20 cellular contexts compared by ENCODE assay signal in genomic region chr14:84162658-84163057, GRCh38.
DNase-seq lines count a peak whose midpoint lies in the region; ATAC-seq and TF ChIP-seq lines count a peak whose summit lies in the region.
"Had no signal": no experiment of that assay in that cellular context is flagged by ENCODE, and none has a peak within 500 bp of the region (broad histone marks: within the 10 kb centered on the region; RNA-seq: fewer than 3 reads in every experiment).

No MANE protein-coding gene starts in this region.

- intact Hi-C loops in PC-9 (cut with micrococcal nuclease; ENCODE audit: unreplicated experiment): no loop called here

- H3K9me3 ChIP-seq in PC-9 (ENCODE audit: insufficient read depth, low read depth): no peaks in the 10 kb centered on the region
- H3K9me3 ChIP-seq: BLaER1 treated with 17β-estradiol and CSF1 and Interleukin-3, amounts not matched to agents 10 nM and 100 nM; Peyer's patch had no signal

- no TSS peak for BruUV-seq in PC-9 (replicated peaks; lab: Mats Ljungman, UMichigan)

- H3K9me3 Mint-ChIP-seq in GM23338 (no peaks in the 10 kb centered on the region), mesothelial cell of epicardium (no peaks in the 10 kb centered on the region)

- H3K36me3 ChIP-seq in GM23338 (ENCODE audit: insufficient read depth) (no peaks in the 10 kb centered on the region), PC-9 (ENCODE audit: low read depth) (no peaks in the 10 kb centered on the region)
- H3K36me3 ChIP-seq: BLaER1 treated with 17β-estradiol and CSF1 and Interleukin-3, amounts not matched to agents 10 nM and 100 nM; Peyer's patch had no signal

- H3K27ac Mint-ChIP-seq in GM23338 (no peak overlapping the region), mesothelial cell of epicardium (peak overlapping the region; percentile 49)
- H3K27ac Mint-ChIP-seq: CD8-positive, alpha-beta memory T cell; T-cell had no signal

- no peaks in the 10 kb centered on the region for H3K79me2 ChIP-seq in GM23338 (replicated peaks; ENCODE audit: insufficient read depth)
- no peaks in the 10 kb centered on the region for H3K79me2 ChIP-seq in PC-9 (ENCODE audit: low read depth)

- H3K4me2 ChIP-seq in GM23338 (no peak overlapping the region), PC-9 (no peak overlapping the region)
- H3K4me2 ChIP-seq: BLaER1 treated with 17β-estradiol and CSF1 and Interleukin-3, amounts not matched to agents 10 nM and 100 nM had no signal

- H3K4me3 ChIP-seq in GM23338 (no peak overlapping the region), PC-9 (no peak overlapping the region)
- H3K4me3 ChIP-seq: BLaER1 treated with 17β-estradiol and CSF1 and Interleukin-3, amounts not matched to agents 10 nM and 100 nM; Peyer's patch had no signal

- H3F3A ChIP-seq in GM23338 (replicated peaks; ENCODE audit: low read depth) (no peaks in the 10 kb centered on the region), PC-9 (ENCODE audit: insufficient read depth, low read depth) (no peaks in the 10 kb centered on the region)

- ATAC-seq in GM23338 (no peak), GM18861 (IDR thresholded peaks at IDR 0.05; ENCODE audit: unreplicated experiment) (no peak), HG03342 (IDR thresholded peaks at IDR 0.05; ENCODE audit: unreplicated experiment) (no peak)
- ATAC-seq: HCT116, SK-N-SH treated with all-trans-retinoic acid at 6 μM for 48 hours, T-cell had no signal

- H3K27me3 ChIP-seq in GM23338 (ENCODE audit: insufficient read depth): no peaks in the 10 kb centered on the region
- no peaks in the 10 kb centered on the region for H3K27me3 ChIP-seq in PC-9 (ENCODE audit: insufficient read depth, low read depth)
- H3K27me3 ChIP-seq: BLaER1 treated with 17β-estradiol and CSF1 and Interleukin-3, amounts not matched to agents 10 nM and 100 nM; Peyer's patch had no signal

- H3K27me3 Mint-ChIP-seq in GM23338 (ENCODE audit: insufficient read depth, low read depth, poor library complexity) (no peaks in the 10 kb centered on the region), mesothelial cell of epicardium (ENCODE audit: low read depth) (no peaks in the 10 kb centered on the region)
- H3K27me3 Mint-ChIP-seq: CD8-positive, alpha-beta memory T cell; T-cell had no signal

- H3K9me2 ChIP-seq in GM23338 (ENCODE audit: insufficient read depth) (no peaks in the 10 kb centered on the region), PC-9 (ENCODE audit: insufficient read depth) (no peaks in the 10 kb centered on the region)

- H2AFZ ChIP-seq in GM23338: 0 out of 2 replicates have a peak overlapping the region, but pooled peaks have one; percentile 20
- H2AFZ ChIP-seq in PC-9: no peak overlapping the region

- no peaks in the 10 kb centered on the region for H3K36me3 Mint-ChIP-seq in GM23338 (ENCODE audit: low read depth)
- H3K36me3 Mint-ChIP-seq in mesothelial cell of epicardium: no peaks in the 10 kb centered on the region
- H3K36me3 Mint-ChIP-seq: CD8-positive, alpha-beta memory T cell; T-cell had no signal

- H4K20me1 ChIP-seq in GM23338 (replicated peaks; ENCODE audit: insufficient read depth) (no peaks in the 10 kb centered on the region), PC-9 (ENCODE audit: insufficient read depth) (no peaks in the 10 kb centered on the region)
- H4K20me1 ChIP-seq: BLaER1 treated with 17β-estradiol and CSF1 and Interleukin-3, amounts not matched to agents 10 nM and 100 nM had no signal

- H3K4me1 Mint-ChIP-seq in GM23338: no peaks in the 10 kb centered on the region; the same call in 2 of the 3 replicates
- H3K4me1 Mint-ChIP-seq in mesothelial cell of epicardium: peaks cover 45% of the 10 kb centered on the region
- H3K4me1 Mint-ChIP-seq: CD8-positive, alpha-beta memory T cell; T-cell had no signal

- POLR2A ChIA-PET in PC-9 (lab: Charles Lee; ENCODE audit: unreplicated experiment): no interaction called here

- no peak overlapping the region for H3K27ac ChIP-seq in GM23338 (ENCODE audit: low read depth)
- no peak overlapping the region for H3K27ac ChIP-seq in PC-9
- H3K27ac ChIP-seq: BLaER1 treated with 17β-estradiol and CSF1 and Interleukin-3, amounts not matched to agents 10 nM and 100 nM; Peyer's patch had no signal

- H3K4me3 Mint-ChIP-seq in GM23338 (no peak overlapping the region), mesothelial cell of epicardium (no peak overlapping the region)
- H3K4me3 Mint-ChIP-seq: CD8-positive, alpha-beta memory T cell; T-cell had no signal

- DNase-seq in D341Med (ENCODE audit: low spot score) (peak; percentile 52), GM23338 (ENCODE audit: low spot score) (no peak), NCI-H82 (lab: John Stamatoyannopoulos, UW) (peak; percentile 78), mesothelial cell of epicardium (ENCODE audit: low spot score in 2 of 2, unreplicated experiment in 2 of 2) (no peak), PC-9 (no peak), medulla oblongata (ENCODE audit: extremely low spot score) (no peak)
- DNase-seq: CD8-positive, alpha-beta memory T cell; GDM1; GOT3; IMR-90; NCI-H2081; NCI-H510A; Peyer's patch; SHP77 treated with DMSO at 0.1 percent for 48 hours; T-cell had no signal

- no peak for TF ChIP-seq CTCF in GM23338 (conservative IDR thresholded peaks at IDR 0.05; ENCODE audit: low read depth in 2 of 2)
- no peak for TF ChIP-seq CTCF in mesothelial cell of epicardium (IDR thresholded peaks at IDR 0.05; ENCODE audit: unreplicated experiment)
- TF ChIP-seq CTCF in PC-9 (conservative IDR thresholded peaks at IDR 0.05): no peak

- CTCF ChIA-PET in PC-9 (lab: Charles Lee): no interaction called here

- H3K4me1 ChIP-seq in GM23338 (ENCODE audit: insufficient read depth) (no peaks in the 10 kb centered on the region), PC-9 (replicated peaks; ENCODE audit: insufficient read depth) (no peaks in the 10 kb centered on the region)
- H3K4me1 ChIP-seq: BLaER1 treated with 17β-estradiol and CSF1 and Interleukin-3, amounts not matched to agents 10 nM and 100 nM; Peyer's patch had no signal

TF ChIP-seq in GM23338, 12 proteins besides CTCF, POLR2A, EP300 and RAD21 (continues in another document):
- TF ChIP-seq REST (IDR thresholded peaks at IDR 0.05; ENCODE audit: unreplicated experiment): no peak

Comparison
In these comparisons a context has a peak if more than half of its experiments do, and no peak if none do; other contexts are left out.
1. DNase-seq: peak in D341Med (single experiment) and NCI-H82 (single experiment); none in GM23338 (single experiment), mesothelial cell of epicardium (0 of 2), PC-9 (0 of 2) and medulla oblongata (single experiment).